Comparison of ENCODE assay signal across 32 cellular contexts in the genomic region with DNA sequence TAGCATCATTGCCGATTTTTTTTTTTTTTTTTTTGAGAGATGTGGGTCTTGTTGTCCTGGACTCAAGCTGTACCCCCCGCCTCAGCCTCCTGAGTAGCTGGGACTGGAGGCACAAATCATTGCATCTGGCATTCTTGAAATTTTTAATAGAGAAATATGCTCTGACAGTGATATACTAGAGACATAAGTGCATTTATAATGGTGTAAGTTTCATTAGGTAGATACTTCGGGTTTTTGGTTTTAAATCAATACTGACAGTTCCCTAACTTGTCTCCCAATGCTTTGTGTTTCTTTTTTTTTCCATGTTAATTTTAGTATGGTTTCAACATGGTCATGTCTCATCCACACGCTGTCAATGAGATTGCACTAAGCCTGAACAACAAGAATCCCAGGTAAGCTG.
"Had no signal": no experiment of that assay in that cellular context is flagged by ENCODE, and none has a peak within 500 bp of the region (broad histone marks: within the 10 kb centered on the region; RNA-seq: fewer than 3 reads in every experiment).

No MANE protein-coding gene starts in this region.

- H3K79me2 ChIP-seq: parathyroid adenoma had no signal

- H2AFZ ChIP-seq: parathyroid adenoma had no signal

- H3K4me3 Mint-ChIP-seq: dendritic cell treated with granulocyte-macrophage colony-stimulating factor and Interleukin-4, amounts not matched to agents 40 ng/mL and 50 ng/mL, for 4 days; memory B cell; mesothelial cell of epicardium; naive B cell; natural killer cell treated with Interleukin-12 subunit alpha and Interleukin-12 subunit beta and Interleukin-15 and Interleukin-18, amount 100 ng/mL, for 72 hours; neural crest cell; stimulated activated effector memory CD8-positive, alpha-beta T cell treated with anti-CD3 and anti-CD28 coated beads, Interleukin-12 subunit alpha, Interleukin-12 subunit beta, amount 100 ng/mL, for 72 hours had no signal

- H3K4me1 ChIP-seq: right lobe of liver, upper lobe of left lung had no signal

- H3K4me2 ChIP-seq: smooth muscle cell had no signal

- H3K4me3 ChIP-seq: esophagus squamous epithelium, lung, mucosa of descending colon, right lobe of liver, smooth muscle cell, stomach, thoracic aorta, tibial nerve, upper lobe of left lung had no signal

- FAIRE-seq: colon, endometrium, keratinocyte, urothelium cell line had no signal

- H3K9me3 Mint-ChIP-seq: dendritic cell treated with granulocyte-macrophage colony-stimulating factor and Interleukin-4, amounts not matched to agents 40 ng/mL and 50 ng/mL, for 4 days; memory B cell; mesothelial cell of epicardium; naive B cell; natural killer cell treated with Interleukin-12 subunit alpha and Interleukin-12 subunit beta and Interleukin-15 and Interleukin-18, amount 100 ng/mL, for 72 hours; stimulated activated effector memory CD8-positive, alpha-beta T cell treated with anti-CD3 and anti-CD28 coated beads, Interleukin-12 subunit alpha, Interleukin-12 subunit beta, amount 100 ng/mL, for 72 hours had no signal

- H3K9ac ChIP-seq: parathyroid adenoma had no signal

- H3K27me3 Mint-ChIP-seq: dendritic cell treated with granulocyte-macrophage colony-stimulating factor and Interleukin-4, amounts not matched to agents 40 ng/mL and 50 ng/mL, for 4 days; memory B cell; naive B cell; progenitor cell of endocrine pancreas had no signal

- H3K9me3 ChIP-seq: esophagus squamous epithelium, mucosa of descending colon, right lobe of liver, stomach, thoracic aorta, tibial nerve, upper lobe of left lung had no signal

- H3K27ac Mint-ChIP-seq: dendritic cell treated with granulocyte-macrophage colony-stimulating factor and Interleukin-4, amounts not matched to agents 40 ng/mL and 50 ng/mL, for 4 days; memory B cell; mesothelial cell of epicardium; naive B cell; natural killer cell treated with Interleukin-12 subunit alpha and Interleukin-12 subunit beta and Interleukin-15 and Interleukin-18, amount 100 ng/mL, for 72 hours; progenitor cell of endocrine pancreas; stimulated activated effector memory CD8-positive, alpha-beta T cell treated with anti-CD3 and anti-CD28 coated beads, Interleukin-12 subunit alpha, Interleukin-12 subunit beta, amount 100 ng/mL, for 72 hours had no signal

- H3K27ac ChIP-seq: esophagus squamous epithelium, parathyroid adenoma, right lobe of liver, stomach, thoracic aorta, upper lobe of left lung had no signal

- H3K36me3 Mint-ChIP-seq: memory B cell; naive B cell; natural killer cell treated with Interleukin-12 subunit alpha and Interleukin-12 subunit beta and Interleukin-15 and Interleukin-18, amount 100 ng/mL, for 72 hours; stimulated activated effector memory CD8-positive, alpha-beta T cell treated with anti-CD3 and anti-CD28 coated beads, Interleukin-12 subunit alpha, Interleukin-12 subunit beta, amount 100 ng/mL, for 72 hours had no signal

- ATAC-seq: left lobe of liver; mucosa of descending colon; natural killer cell treated with Interleukin-12 subunit alpha and Interleukin-12 subunit beta and Interleukin-15 and Interleukin-18, amount 100 ng/mL, for 72 hours; right lobe of liver; stimulated activated effector memory CD8-positive, alpha-beta T cell treated with anti-CD3 and anti-CD28 coated beads, Interleukin-12 subunit alpha, Interleukin-12 subunit beta, amount 100 ng/mL, for 72 hours had no signal

- H3K36me3 ChIP-seq: right lobe of liver, thoracic aorta, tibial nerve had no signal

- H3K4me1 Mint-ChIP-seq: memory B cell; stimulated activated effector memory CD8-positive, alpha-beta T cell treated with anti-CD3 and anti-CD28 coated beads, Interleukin-12 subunit alpha, Interleukin-12 subunit beta, amount 100 ng/mL, for 72 hours had no signal

- DNase-seq: cerebellar nuclear complex; effector memory CD4-positive, alpha-beta T cell; erythroblast; esophagus squamous epithelium; foreskin melanocyte; head of caudate nucleus; mucosa of descending colon; naive B cell; right lobe of liver; stimulated activated CD4-positive, alpha-beta T cell treated with anti-CD3 and anti-CD28 coated beads, Interleukin-12 subunit alpha, Interleukin-12 subunit beta, amount 100 ng/mL, for 4 hours; stimulated activated CD4-positive, alpha-beta T cell treated with anti-CD3 and anti-CD28 coated beads, Interleukin-1b, Interleukin-23, amount 100 ng/mL, for 48 hours; stimulated activated CD4-positive, alpha-beta T cell treated with anti-CD3 and anti-CD28 coated beads, Interleukin-4, amount 100 ng/mL, for 24 hours; stimulated activated naive CD4-positive, alpha-beta T cell treated with Interleukin-2 at 50 U/mL for 16 hours; stomach; upper lobe of left lung had no signal

- H3K27me3 ChIP-seq: right lobe of liver, stomach, tibial nerve, upper lobe of left lung had no signal
